ENCODE assay signal across 1 cellular context in the genomic region with DNA sequence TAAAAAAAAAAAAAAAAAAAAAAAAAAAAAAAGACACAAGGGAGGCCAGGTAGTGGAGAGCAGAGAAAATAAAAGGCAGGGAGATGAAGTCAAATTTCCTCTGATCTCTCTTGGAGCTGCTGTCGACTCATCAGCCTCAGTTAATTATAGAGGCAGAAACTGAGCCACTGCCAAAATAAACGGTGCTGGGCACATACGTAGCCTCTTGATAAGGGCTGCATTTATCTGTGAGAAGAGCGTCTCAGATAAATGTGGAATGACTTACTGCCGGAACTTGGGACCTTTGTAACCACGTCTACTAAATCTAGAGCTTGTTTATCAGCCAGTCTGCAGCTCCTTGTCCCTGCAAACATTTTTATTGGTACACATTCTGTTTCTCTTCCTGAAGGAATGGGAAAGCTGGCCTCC.
A peak's percentile ranks its signal among the peaks of the same experiment; 100 is the strongest.
TF ChIP-seq lines count a peak whose summit lies in the region.

No MANE protein-coding gene starts in this region.

TF ChIP-seq in K562, 482 proteins besides CTCF, POLR2A, EP300 and RAD21 (continued from another document and continues in another):
- TF ChIP-seq, protein P1, sequence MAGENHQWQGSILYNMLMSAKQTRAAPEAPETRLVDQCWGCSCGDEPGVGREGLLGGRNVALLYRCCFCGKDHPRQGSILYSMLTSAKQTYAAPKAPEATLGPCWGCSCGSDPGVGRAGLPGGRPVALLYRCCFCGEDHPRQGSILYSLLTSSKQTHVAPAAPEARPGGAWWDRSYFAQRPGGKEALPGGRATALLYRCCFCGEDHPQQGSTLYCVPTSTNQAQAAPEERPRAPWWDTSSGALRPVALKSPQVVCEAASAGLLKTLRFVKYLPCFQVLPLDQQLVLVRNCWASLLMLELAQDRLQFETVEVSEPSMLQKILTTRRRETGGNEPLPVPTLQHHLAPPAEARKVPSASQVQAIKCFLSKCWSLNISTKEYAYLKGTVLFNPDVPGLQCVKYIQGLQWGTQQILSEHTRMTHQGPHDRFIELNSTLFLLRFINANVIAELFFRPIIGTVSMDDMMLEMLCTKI (IDR thresholded peaks at IDR 0.05; ENCODE audit: partially characterized antibody): no peak
- TF ChIP-seq IRF1 (CRISPR knock-in tag; IDR thresholded peaks at IDR 0.05; ENCODE audit: borderline replicate concordance) (no peak), ZNF184 (CRISPR knock-in tag; IDR thresholded peaks at IDR 0.05) (no peak), ZFP30 (CRISPR knock-in tag; IDR thresholded peaks at IDR 0.05; ENCODE audit: borderline replicate concordance) (no peak), FOXJ2 (tag; IDR thresholded peaks at IDR 0.05) (peak; percentile 87), ELF2 (CRISPR knock-in tag; IDR thresholded peaks at IDR 0.05) (no peak), ZNF133 (CRISPR knock-in tag; IDR thresholded peaks at IDR 0.05) (no peak), DNMT1 (IDR thresholded peaks at IDR 0.05) (no peak), SRSF3 (IDR thresholded peaks at IDR 0.05; ENCODE audit: insufficient read depth, low read length) (no peak), ELF4 (CRISPR knock-in tag; IDR thresholded peaks at IDR 0.05) (no peak), GATA2 (CRISPR knock-in tag; IDR thresholded peaks at IDR 0.05) (peak; percentile 53; the same call in 1 of the 2 replicates), MTA3 (IDR thresholded peaks at IDR 0.05; ENCODE audit: borderline replicate concordance) (peak; percentile 88), SPI1 (IDR thresholded peaks at IDR 0.05; ENCODE audit: borderline replicate concordance, low read depth, low read length) (no peak), HNRNPH1 (optimal IDR thresholded peaks at IDR 0.05; ENCODE audit: low read depth, low read length) (no peak), SAP30 (IDR thresholded peaks at IDR 0.05; ENCODE audit: borderline replicate concordance, insufficient read depth, low read depth, low read length, poor library complexity, severe bottlenecking) (no peak), SIN3B (IDR thresholded peaks at IDR 0.05; ENCODE audit: low read depth) (no peak), HLTF (IDR thresholded peaks at IDR 0.05) (no peak), MAX (CRISPR knock-in tag; IDR thresholded peaks at IDR 0.05) (no peak), MTA2 (IDR thresholded peaks at IDR 0.05; ENCODE audit: low read depth) (peak; percentile 86), SRSF7 (optimal IDR thresholded peaks at IDR 0.05; ENCODE audit: low read depth, low read length) (no peak), NR2C1 (IDR thresholded peaks at IDR 0.05) (0 out of 2 replicates have a peak, but pooled peaks have one; percentile 34), NR2C1 (tag; IDR thresholded peaks at IDR 0.05) (no peak), ARID2 (IDR thresholded peaks at IDR 0.05) (no peak), U2AF2 (optimal IDR thresholded peaks at IDR 0.05; ENCODE audit: low read depth, low read length) (no peak), XRCC4 (IDR thresholded peaks at IDR 0.05; ENCODE audit: extremely low read depth, insufficient read depth, insufficient read length) (no peak), ATF2 (CRISPR knock-in tag; IDR thresholded peaks at IDR 0.05) (no peak), NFRKB (IDR thresholded peaks at IDR 0.05; ENCODE audit: low read depth) (no peak)
- TF ChIP-seq, protein P2, sequence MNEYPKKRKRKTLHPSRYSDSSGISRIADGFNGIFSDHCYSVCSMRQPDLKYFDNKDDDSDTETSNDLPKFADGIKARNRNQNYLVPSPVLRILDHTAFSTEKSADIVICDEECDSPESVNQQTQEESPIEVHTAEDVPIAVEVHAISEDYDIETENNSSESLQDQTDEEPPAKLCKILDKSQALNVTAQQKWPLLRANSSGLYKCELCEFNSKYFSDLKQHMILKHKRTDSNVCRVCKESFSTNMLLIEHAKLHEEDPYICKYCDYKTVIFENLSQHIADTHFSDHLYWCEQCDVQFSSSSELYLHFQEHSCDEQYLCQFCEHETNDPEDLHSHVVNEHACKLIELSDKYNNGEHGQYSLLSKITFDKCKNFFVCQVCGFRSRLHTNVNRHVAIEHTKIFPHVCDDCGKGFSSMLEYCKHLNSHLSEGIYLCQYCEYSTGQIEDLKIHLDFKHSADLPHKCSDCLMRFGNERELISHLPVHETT (CRISPR knock-in tag; conservative IDR thresholded peaks at IDR 0.05 in 1 of 2, IDR thresholded peaks at IDR 0.05 in 1 of 2): peak in 1 of 2 experiments; percentile 56; a peak in 1 of 4 replicates
- TF ChIP-seq, protein P3, sequence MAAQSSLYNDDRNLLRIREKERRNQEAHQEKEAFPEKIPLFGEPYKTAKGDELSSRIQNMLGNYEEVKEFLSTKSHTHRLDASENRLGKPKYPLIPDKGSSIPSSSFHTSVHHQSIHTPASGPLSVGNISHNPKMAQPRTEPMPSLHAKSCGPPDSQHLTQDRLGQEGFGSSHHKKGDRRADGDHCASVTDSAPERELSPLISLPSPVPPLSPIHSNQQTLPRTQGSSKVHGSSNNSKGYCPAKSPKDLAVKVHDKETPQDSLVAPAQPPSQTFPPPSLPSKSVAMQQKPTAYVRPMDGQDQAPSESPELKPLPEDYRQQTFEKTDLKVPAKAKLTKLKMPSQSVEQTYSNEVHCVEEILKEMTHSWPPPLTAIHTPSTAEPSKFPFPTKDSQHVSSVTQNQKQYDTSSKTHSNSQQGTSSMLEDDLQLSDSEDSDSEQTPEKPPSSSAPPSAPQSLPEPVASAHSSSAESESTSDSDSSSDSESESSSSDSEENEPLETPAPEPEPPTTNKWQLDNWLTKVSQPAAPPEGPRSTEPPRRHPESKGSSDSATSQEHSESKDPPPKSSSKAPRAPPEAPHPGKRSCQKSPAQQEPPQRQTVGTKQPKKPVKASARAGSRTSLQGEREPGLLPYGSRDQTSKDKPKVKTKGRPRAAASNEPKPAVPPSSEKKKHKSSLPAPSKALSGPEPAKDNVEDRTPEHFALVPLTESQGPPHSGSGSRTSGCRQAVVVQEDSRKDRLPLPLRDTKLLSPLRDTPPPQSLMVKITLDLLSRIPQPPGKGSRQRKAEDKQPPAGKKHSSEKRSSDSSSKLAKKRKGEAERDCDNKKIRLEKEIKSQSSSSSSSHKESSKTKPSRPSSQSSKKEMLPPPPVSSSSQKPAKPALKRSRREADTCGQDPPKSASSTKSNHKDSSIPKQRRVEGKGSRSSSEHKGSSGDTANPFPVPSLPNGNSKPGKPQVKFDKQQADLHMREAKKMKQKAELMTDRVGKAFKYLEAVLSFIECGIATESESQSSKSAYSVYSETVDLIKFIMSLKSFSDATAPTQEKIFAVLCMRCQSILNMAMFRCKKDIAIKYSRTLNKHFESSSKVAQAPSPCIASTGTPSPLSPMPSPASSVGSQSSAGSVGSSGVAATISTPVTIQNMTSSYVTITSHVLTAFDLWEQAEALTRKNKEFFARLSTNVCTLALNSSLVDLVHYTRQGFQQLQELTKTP (IDR thresholded peaks at IDR 0.05; ENCODE audit: low read depth in 1 of 2, partially characterized antibody in 2 of 2): peak in 1 of 2 experiments; percentile 39
- TF ChIP-seq, protein P4, sequence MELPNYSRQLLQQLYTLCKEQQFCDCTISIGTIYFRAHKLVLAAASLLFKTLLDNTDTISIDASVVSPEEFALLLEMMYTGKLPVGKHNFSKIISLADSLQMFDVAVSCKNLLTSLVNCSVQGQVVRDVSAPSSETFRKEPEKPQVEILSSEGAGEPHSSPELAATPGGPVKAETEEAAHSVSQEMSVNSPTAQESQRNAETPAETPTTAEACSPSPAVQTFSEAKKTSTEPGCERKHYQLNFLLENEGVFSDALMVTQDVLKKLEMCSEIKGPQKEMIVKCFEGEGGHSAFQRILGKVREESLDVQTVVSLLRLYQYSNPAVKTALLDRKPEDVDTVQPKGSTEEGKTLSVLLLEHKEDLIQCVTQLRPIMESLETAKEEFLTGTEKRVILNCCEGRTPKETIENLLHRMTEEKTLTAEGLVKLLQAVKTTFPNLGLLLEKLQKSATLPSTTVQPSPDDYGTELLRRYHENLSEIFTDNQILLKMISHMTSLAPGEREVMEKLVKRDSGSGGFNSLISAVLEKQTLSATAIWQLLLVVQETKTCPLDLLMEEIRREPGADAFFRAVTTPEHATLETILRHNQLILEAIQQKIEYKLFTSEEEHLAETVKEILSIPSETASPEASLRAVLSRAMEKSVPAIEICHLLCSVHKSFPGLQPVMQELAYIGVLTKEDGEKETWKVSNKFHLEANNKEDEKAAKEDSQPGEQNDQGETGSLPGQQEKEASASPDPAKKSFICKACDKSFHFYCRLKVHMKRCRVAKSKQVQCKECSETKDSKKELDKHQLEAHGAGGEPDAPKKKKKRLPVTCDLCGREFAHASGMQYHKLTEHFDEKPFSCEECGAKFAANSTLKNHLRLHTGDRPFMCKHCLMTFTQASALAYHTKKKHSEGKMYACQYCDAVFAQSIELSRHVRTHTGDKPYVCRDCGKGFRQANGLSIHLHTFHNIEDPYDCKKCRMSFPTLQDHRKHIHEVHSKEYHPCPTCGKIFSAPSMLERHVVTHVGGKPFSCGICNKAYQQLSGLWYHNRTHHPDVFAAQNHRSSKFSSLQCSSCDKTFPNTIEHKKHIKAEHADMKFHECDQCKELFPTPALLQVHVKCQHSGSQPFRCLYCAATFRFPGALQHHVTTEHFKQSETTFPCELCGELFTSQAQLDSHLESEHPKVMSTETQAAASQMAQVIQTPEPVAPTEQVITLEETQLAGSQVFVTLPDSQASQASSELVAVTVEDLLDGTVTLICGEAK (IDR thresholded peaks at IDR 0.05): peak; percentile 81
- TF ChIP-seq, protein P4 (CRISPR knock-in tag; IDR thresholded peaks at IDR 0.05): no peak; the same call in 1 of the 2 replicates
- TF ChIP-seq, protein P5, sequence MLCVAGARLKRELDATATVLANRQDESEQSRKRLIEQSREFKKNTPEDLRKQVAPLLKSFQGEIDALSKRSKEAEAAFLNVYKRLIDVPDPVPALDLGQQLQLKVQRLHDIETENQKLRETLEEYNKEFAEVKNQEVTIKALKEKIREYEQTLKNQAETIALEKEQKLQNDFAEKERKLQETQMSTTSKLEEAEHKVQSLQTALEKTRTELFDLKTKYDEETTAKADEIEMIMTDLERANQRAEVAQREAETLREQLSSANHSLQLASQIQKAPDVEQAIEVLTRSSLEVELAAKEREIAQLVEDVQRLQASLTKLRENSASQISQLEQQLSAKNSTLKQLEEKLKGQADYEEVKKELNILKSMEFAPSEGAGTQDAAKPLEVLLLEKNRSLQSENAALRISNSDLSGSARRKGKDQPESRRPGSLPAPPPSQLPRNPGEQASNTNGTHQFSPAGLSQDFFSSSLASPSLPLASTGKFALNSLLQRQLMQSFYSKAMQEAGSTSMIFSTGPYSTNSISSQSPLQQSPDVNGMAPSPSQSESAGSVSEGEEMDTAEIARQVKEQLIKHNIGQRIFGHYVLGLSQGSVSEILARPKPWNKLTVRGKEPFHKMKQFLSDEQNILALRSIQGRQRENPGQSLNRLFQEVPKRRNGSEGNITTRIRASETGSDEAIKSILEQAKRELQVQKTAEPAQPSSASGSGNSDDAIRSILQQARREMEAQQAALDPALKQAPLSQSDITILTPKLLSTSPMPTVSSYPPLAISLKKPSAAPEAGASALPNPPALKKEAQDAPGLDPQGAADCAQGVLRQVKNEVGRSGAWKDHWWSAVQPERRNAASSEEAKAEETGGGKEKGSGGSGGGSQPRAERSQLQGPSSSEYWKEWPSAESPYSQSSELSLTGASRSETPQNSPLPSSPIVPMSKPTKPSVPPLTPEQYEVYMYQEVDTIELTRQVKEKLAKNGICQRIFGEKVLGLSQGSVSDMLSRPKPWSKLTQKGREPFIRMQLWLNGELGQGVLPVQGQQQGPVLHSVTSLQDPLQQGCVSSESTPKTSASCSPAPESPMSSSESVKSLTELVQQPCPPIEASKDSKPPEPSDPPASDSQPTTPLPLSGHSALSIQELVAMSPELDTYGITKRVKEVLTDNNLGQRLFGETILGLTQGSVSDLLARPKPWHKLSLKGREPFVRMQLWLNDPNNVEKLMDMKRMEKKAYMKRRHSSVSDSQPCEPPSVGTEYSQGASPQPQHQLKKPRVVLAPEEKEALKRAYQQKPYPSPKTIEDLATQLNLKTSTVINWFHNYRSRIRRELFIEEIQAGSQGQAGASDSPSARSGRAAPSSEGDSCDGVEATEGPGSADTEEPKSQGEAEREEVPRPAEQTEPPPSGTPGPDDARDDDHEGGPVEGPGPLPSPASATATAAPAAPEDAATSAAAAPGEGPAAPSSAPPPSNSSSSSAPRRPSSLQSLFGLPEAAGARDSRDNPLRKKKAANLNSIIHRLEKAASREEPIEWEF (CRISPR knock-in tag; IDR thresholded peaks at IDR 0.05): no peak
